Comparison of ENCODE assay signal across 1 cellular context in the genomic region with DNA sequence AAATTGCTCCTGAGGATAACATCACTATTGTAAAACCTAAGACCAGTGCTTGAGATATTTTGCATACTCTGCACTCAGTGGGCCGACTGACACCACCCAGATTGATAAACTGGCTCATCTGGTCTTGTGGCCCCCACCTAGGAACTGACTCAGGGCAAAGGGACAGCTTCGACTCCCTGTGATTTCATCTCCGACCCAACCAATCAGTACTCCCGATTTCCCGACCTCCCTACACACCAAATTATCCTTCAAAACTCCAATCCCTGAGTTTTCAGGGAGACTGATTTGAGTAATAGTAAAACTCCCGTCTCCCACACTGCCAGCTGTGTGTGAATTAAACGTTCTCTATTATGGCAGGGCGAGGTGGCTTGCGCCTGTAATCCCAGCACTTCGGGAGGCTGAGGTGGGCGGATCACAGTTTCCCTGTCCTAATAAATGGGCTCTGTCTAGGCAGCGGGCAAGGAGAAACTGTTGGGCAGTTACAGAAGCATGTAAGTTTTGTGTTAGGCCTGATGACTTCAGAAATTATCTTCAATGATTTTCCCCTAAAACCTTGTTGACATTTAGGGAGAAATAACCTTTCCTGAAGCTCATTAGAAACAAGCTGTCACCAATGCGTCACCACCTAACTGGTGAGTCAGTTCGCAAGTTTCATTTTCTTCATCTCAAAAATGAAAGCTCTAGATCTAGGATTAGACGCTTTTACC.
TF ChIP-seq lines count a peak whose summit lies in the region.

No MANE protein-coding gene starts in this region.

TF ChIP-seq in HEK293, 187 proteins besides CTCF, POLR2A, EP300 and RAD21 (continued from another document):
- TF ChIP-seq, protein P1, sequence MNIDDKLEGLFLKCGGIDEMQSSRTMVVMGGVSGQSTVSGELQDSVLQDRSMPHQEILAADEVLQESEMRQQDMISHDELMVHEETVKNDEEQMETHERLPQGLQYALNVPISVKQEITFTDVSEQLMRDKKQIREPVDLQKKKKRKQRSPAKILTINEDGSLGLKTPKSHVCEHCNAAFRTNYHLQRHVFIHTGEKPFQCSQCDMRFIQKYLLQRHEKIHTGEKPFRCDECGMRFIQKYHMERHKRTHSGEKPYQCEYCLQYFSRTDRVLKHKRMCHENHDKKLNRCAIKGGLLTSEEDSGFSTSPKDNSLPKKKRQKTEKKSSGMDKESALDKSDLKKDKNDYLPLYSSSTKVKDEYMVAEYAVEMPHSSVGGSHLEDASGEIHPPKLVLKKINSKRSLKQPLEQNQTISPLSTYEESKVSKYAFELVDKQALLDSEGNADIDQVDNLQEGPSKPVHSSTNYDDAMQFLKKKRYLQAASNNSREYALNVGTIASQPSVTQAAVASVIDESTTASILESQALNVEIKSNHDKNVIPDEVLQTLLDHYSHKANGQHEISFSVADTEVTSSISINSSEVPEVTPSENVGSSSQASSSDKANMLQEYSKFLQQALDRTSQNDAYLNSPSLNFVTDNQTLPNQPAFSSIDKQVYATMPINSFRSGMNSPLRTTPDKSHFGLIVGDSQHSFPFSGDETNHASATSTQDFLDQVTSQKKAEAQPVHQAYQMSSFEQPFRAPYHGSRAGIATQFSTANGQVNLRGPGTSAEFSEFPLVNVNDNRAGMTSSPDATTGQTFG (tag by site-specific recombination; IDR thresholded peaks at IDR 0.05; ENCODE audit: borderline replicate concordance): no peak
- TF ChIP-seq GLIS1 (tag by site-specific recombination; IDR thresholded peaks at IDR 0.05) (peak; percentile 44), ZNF335 (tag by site-specific recombination; conservative IDR thresholded peaks at IDR 0.05) (peak; percentile 21; the same call in 1 of the 2 replicates), BCL11B (tag by site-specific recombination; IDR thresholded peaks at IDR 0.05; ENCODE audit: low read depth) (no peak), ZNF391 (tag by site-specific recombination; IDR thresholded peaks at IDR 0.05; ENCODE audit: borderline replicate concordance, low read depth) (no peak), ZFP69B (tag by site-specific recombination; IDR thresholded peaks at IDR 0.05) (no peak), SCRT2 (tag by site-specific recombination; IDR thresholded peaks at IDR 0.05) (no peak), SP7 (tag by site-specific recombination; IDR thresholded peaks at IDR 0.05) (peak; percentile 57; the same call in 1 of the 2 replicates), ZNF629 (tag by site-specific recombination; IDR thresholded peaks at IDR 0.05) (peak; percentile 49), ZBTB17 (tag by site-specific recombination; IDR thresholded peaks at IDR 0.05) (peak; percentile 59), ZNF48 (tag by site-specific recombination; IDR thresholded peaks at IDR 0.05) (no peak), ZFHX2 (tag by site-specific recombination; conservative IDR thresholded peaks at IDR 0.05) (peak; percentile 59), ZBTB20 (tag by site-specific recombination; IDR thresholded peaks at IDR 0.05) (no peak), KLF9 (tag by site-specific recombination; IDR thresholded peaks at IDR 0.05; ENCODE audit: low read depth) (0 out of 2 replicates have a peak, but pooled peaks have one; percentile 33), KLF8 (tag by site-specific recombination; IDR thresholded peaks at IDR 0.05) (no peak), IKZF3 (tag by site-specific recombination; IDR thresholded peaks at IDR 0.05) (peak; percentile 57; the same call in 1 of the 2 replicates), EGR2 (tag by site-specific recombination; IDR thresholded peaks at IDR 0.05; ENCODE audit: low read depth) (peak; percentile 42; the same call in 1 of the 2 replicates), ZBTB8A (tag by site-specific recombination; IDR thresholded peaks at IDR 0.05) (peak; percentile 47; the same call in 1 of the 2 replicates), GFI1B (tag by site-specific recombination; IDR thresholded peaks at IDR 0.05) (no peak), ZNF423 (tag by site-specific recombination; IDR thresholded peaks at IDR 0.05) (no peak), PRDM1 (tag by site-specific recombination; IDR thresholded peaks at IDR 0.05) (peak; percentile 10; the same call in 1 of the 2 replicates), ZBTB21 (tag by site-specific recombination; IDR thresholded peaks at IDR 0.05) (no peak), ZNF76 (tag by site-specific recombination; IDR thresholded peaks at IDR 0.05; ENCODE audit: borderline replicate concordance, low read depth) (no peak), BCL11A (tag by site-specific recombination; IDR thresholded peaks at IDR 0.05; ENCODE audit: low read depth) (no peak)
- TF ChIP-seq, protein P2, sequence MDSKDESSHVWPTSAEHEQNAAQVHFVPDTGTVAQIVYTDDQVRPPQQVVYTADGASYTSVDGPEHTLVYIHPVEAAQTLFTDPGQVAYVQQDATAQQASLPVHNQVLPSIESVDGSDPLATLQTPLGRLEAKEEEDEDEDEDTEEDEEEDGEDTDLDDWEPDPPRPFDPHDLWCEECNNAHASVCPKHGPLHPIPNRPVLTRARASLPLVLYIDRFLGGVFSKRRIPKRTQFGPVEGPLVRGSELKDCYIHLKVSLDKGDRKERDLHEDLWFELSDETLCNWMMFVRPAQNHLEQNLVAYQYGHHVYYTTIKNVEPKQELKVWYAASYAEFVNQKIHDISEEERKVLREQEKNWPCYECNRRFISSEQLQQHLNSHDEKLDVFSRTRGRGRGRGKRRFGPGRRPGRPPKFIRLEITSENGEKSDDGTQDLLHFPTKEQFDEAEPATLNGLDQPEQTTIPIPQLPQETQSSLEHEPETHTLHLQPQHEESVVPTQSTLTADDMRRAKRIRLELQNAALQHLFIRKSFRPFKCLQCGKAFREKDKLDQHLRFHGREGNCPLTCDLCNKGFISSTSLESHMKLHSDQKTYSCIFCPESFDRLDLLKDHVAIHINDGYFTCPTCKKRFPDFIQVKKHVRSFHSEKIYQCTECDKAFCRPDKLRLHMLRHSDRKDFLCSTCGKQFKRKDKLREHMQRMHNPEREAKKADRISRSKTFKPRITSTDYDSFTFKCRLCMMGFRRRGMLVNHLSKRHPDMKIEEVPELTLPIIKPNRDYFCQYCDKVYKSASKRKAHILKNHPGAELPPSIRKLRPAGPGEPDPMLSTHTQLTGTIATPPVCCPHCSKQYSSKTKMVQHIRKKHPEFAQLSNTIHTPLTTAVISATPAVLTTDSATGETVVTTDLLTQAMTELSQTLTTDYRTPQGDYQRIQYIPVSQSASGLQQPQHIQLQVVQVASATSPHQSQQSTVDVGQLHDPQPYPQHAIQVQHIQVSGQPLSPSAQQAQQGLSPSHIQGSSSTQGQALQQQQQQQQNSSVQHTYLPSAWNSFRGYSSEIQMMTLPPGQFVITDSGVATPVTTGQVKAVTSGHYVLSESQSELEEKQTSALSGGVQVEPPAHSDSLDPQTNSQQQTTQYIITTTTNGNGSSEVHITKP (tag by site-specific recombination; IDR thresholded peaks at IDR 0.05): peak; percentile 73
- TF ChIP-seq, protein P3, sequence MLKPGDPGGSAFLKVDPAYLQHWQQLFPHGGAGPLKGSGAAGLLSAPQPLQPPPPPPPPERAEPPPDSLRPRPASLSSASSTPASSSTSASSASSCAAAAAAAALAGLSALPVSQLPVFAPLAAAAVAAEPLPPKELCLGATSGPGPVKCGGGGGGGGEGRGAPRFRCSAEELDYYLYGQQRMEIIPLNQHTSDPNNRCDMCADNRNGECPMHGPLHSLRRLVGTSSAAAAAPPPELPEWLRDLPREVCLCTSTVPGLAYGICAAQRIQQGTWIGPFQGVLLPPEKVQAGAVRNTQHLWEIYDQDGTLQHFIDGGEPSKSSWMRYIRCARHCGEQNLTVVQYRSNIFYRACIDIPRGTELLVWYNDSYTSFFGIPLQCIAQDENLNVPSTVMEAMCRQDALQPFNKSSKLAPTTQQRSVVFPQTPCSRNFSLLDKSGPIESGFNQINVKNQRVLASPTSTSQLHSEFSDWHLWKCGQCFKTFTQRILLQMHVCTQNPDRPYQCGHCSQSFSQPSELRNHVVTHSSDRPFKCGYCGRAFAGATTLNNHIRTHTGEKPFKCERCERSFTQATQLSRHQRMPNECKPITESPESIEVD (tag by site-specific recombination; IDR thresholded peaks at IDR 0.05): peak; percentile 82
- TF ChIP-seq, protein P4, sequence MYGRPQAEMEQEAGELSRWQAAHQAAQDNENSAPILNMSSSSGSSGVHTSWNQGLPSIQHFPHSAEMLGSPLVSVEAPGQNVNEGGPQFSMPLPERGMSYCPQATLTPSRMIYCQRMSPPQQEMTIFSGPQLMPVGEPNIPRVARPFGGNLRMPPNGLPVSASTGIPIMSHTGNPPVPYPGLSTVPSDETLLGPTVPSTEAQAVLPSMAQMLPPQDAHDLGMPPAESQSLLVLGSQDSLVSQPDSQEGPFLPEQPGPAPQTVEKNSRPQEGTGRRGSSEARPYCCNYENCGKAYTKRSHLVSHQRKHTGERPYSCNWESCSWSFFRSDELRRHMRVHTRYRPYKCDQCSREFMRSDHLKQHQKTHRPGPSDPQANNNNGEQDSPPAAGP (tag by site-specific recombination; IDR thresholded peaks at IDR 0.05): peak; percentile 84
- TF ChIP-seq, protein P5, sequence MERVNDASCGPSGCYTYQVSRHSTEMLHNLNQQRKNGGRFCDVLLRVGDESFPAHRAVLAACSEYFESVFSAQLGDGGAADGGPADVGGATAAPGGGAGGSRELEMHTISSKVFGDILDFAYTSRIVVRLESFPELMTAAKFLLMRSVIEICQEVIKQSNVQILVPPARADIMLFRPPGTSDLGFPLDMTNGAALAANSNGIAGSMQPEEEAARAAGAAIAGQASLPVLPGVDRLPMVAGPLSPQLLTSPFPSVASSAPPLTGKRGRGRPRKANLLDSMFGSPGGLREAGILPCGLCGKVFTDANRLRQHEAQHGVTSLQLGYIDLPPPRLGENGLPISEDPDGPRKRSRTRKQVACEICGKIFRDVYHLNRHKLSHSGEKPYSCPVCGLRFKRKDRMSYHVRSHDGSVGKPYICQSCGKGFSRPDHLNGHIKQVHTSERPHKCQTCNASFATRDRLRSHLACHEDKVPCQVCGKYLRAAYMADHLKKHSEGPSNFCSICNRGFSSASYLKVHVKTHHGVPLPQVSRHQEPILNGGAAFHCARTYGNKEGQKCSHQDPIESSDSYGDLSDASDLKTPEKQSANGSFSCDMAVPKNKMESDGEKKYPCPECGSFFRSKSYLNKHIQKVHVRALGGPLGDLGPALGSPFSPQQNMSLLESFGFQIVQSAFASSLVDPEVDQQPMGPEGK (tag by site-specific recombination; IDR thresholded peaks at IDR 0.05): 0 out of 2 replicates have a peak, but pooled peaks have one; percentile 27
- TF ChIP-seq, protein P6, sequence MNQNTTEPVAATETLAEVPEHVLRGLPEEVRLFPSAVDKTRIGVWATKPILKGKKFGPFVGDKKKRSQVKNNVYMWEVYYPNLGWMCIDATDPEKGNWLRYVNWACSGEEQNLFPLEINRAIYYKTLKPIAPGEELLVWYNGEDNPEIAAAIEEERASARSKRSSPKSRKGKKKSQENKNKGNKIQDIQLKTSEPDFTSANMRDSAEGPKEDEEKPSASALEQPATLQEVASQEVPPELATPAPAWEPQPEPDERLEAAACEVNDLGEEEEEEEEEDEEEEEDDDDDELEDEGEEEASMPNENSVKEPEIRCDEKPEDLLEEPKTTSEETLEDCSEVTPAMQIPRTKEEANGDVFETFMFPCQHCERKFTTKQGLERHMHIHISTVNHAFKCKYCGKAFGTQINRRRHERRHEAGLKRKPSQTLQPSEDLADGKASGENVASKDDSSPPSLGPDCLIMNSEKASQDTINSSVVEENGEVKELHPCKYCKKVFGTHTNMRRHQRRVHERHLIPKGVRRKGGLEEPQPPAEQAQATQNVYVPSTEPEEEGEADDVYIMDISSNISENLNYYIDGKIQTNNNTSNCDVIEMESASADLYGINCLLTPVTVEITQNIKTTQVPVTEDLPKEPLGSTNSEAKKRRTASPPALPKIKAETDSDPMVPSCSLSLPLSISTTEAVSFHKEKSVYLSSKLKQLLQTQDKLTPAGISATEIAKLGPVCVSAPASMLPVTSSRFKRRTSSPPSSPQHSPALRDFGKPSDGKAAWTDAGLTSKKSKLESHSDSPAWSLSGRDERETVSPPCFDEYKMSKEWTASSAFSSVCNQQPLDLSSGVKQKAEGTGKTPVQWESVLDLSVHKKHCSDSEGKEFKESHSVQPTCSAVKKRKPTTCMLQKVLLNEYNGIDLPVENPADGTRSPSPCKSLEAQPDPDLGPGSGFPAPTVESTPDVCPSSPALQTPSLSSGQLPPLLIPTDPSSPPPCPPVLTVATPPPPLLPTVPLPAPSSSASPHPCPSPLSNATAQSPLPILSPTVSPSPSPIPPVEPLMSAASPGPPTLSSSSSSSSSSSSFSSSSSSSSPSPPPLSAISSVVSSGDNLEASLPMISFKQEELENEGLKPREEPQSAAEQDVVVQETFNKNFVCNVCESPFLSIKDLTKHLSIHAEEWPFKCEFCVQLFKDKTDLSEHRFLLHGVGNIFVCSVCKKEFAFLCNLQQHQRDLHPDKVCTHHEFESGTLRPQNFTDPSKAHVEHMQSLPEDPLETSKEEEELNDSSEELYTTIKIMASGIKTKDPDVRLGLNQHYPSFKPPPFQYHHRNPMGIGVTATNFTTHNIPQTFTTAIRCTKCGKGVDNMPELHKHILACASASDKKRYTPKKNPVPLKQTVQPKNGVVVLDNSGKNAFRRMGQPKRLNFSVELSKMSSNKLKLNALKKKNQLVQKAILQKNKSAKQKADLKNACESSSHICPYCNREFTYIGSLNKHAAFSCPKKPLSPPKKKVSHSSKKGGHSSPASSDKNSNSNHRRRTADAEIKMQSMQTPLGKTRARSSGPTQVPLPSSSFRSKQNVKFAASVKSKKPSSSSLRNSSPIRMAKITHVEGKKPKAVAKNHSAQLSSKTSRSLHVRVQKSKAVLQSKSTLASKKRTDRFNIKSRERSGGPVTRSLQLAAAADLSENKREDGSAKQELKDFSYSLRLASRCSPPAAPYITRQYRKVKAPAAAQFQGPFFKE (tag by site-specific recombination; IDR thresholded peaks at IDR 0.05; ENCODE audit: borderline replicate concordance): no peak
TF ChIP-seq in HEK293: peak in this region for 16.
